In the genomic region with DNA sequence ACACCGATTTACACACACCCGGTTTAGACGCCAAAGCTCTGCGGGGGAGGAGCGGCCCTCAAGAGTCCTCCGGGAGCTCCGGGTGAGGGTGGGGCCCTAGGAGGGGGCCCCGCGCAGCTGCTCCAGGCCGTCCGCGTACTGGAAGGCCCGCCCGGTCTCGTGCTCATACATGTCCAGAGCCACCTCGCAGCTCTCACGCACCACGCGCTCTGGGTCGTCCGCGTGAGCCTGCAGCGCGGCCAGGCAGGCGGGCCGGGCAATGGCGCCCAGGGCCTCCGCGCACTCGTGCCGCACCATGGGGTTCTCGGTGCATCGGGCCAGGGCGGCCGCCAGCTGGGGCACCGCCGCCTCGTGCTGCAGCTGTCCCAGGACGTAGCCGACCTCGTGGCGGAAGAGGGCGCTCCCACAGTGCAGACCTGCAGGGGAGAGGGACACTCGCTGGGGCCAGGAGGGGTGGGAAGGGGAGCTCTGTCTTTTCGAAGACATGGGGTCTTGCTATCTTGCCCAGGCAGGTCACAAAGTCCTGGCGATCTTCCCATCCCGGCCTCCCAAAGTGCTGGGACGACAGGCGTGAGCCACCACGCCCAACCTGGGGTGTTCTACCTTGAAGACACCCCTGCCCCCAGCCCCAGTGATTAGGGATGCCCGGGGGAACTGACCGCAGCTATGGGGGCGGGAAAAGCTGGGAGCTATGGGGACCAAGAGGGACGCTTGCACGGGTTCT, we compare ENCODE assay signal across 25 cellular contexts. TPM values are rescaled to one million over a fixed set of nuclear protein-coding genes. Genes with fewer than 3 reads are reported as not detected.
"Had no signal": no experiment of that assay in that cellular context is flagged by ENCODE, and none has a peak within 500 bp of the region (broad histone marks: within the 10 kb centered on the region; RNA-seq: fewer than 3 reads in every experiment).

No MANE protein-coding gene starts in this region.

- H3K27me3 ChIP-seq: cardiac muscle cell had no signal

- H3K27ac ChIP-seq: cardiac muscle cell had no signal

- H3K4me3 ChIP-seq: cardiac muscle cell had no signal

- ATAC-seq: activated T-helper 17 cell treated with anti-CD3 and anti-CD28 coated beads, Interleukin-2, amount 50 U/mL, for 72 hours had no signal

- FAIRE-seq: astrocyte had no signal

- DNase-seq: activated CD4-positive, alpha-beta T cell treated with anti-CD3 and anti-CD28 coated beads for 48 hours; activated CD4-positive, alpha-beta T cell treated with anti-CD3 and anti-CD28 coated beads, Interleukin-2, amount 50 U/mL, for 48 hours; activated CD4-positive, CD25-positive, alpha-beta regulatory T cell treated with anti-CD3 and anti-CD28 coated beads, Interleukin-2, amount 50 U/mL, for 72 hours; activated gamma-delta T cell; activated naive CD4-positive, alpha-beta T cell treated with anti-CD3 and anti-CD28 coated beads for 36 hours; activated T-cell treated with anti-CD3 and anti-CD28 coated beads for 4 hours; activated T-cell treated with anti-CD3 and anti-CD28 coated beads, Interleukin-2, amount 50 U/mL, for 48 hours; amygdala; Karpas-422; NCI-H1105; NCI-H1436; NCI-H1694 treated with DMSO at 0.1 percent for 48 hours; NCI-H2029 treated with DMSO at 0.1 percent for 48 hours; NCI-H345; NCI-H510A; NCI-H526 treated with DMSO at 0.1 percent for 48 hours; NCI-H82; SIG-M5; SW 1271 had no signal

RNA-seq across cellular contexts. Expression of a gene that starts 8.3 kb away (rescaled TPM):
- total RNA-seq: activated naive CD4-positive, alpha-beta T cell treated with anti-CD3 and anti-CD28 coated beads for 36 hours; activated T-helper 17 cell treated with anti-CD3 and anti-CD28 coated beads, Interleukin-2, amount 50 U/mL, for 72 hours; astrocyte; cardiac muscle cell; OCI-LY7; RPMI7951; T-helper 1 cell treated with Interleukin-12 subunit alpha and Interleukin-12 subunit beta and Interleukin-4 antibody, amounts not matched to agents 30 ng/mL and 1 ng/mL, for 36 hours had no signal
- polyA plus RNA-seq: cardiac muscle cell had no signal

RNA-seq across cellular contexts. Expression of a gene that starts 11.2 kb away (rescaled TPM):
- total RNA-seq: astrocyte; RPMI7951; T-helper 1 cell treated with Interleukin-12 subunit alpha and Interleukin-12 subunit beta and Interleukin-4 antibody, amounts not matched to agents 30 ng/mL and 1 ng/mL, for 36 hours had no signal

RNA-seq across cellular contexts. Expression of a gene that starts 47.4 kb away (rescaled TPM):
- total RNA-seq: RPMI7951 had no signal
